13 cellular contexts compared by ENCODE assay signal in genomic region chr13:33644607-33645543, GRCh38.
DNase-seq lines count a peak whose midpoint lies in the region; ATAC-seq and TF ChIP-seq lines count a peak whose summit lies in the region.
"Had no signal": no experiment of that assay in that cellular context is flagged by ENCODE, and none has a peak within 500 bp of the region (broad histone marks: within the 10 kb centered on the region; RNA-seq: fewer than 3 reads in every experiment).

No MANE protein-coding gene starts in this region.

- 64% methylated on average over 6 of the region's 6 CpGs for WGBS in upper lobe of left lung, 2 donors

- ATAC-seq in activated T-helper 17 cell treated with anti-CD3 and anti-CD28 coated beads, Interleukin-2, amount 50 U/mL, for 72 hours (replicated peaks): peak; percentile 86
- ATAC-seq in upper lobe of left lung (ENCODE audit: low FRiP score in 2 of 2) (peak; percentile 19 to 60), GM21360 (IDR thresholded peaks at IDR 0.05; ENCODE audit: unreplicated experiment) (no peak), SK-N-SH treated with all-trans-retinoic acid at 6 μM for 48 hours (no peak)
- ATAC-seq: WTC11 had no signal

- no peaks in the 10 kb centered on the region for H3K27me3 Mint-ChIP-seq in MCF 10A (ENCODE audit: insufficient read depth, unreplicated experiment)
- no peaks in the 10 kb centered on the region for H3K27me3 Mint-ChIP-seq in activated T-helper 17 cell treated with anti-CD3 and anti-CD28 coated beads, Interleukin-2, amount 50 U/mL, for 72 hours
- H3K27me3 Mint-ChIP-seq: CD4-positive, alpha-beta memory T cell had no signal

- intact Hi-C loops in breast epithelium (cut with DNase I; ENCODE audit: low total_unique reads): no loop called here
- intact Hi-C loops in MCF 10A (cut with micrococcal nuclease): no loop called here

- TF ChIP-seq POLR2A in breast epithelium (IDR thresholded peaks at IDR 0.05): no peak
- TF ChIP-seq POLR2A in upper lobe of left lung (IDR thresholded peaks at IDR 0.05): no peak

- no peak for TF ChIP-seq CTCF in breast epithelium (IDR thresholded peaks at IDR 0.05)
- no peak for TF ChIP-seq CTCF in MCF 10A (IDR thresholded peaks at IDR 0.05; ENCODE audit: unreplicated experiment)
- TF ChIP-seq CTCF in upper lobe of left lung (IDR thresholded peaks at IDR 0.05): no peak

- H3K4me1 Mint-ChIP-seq in MCF 10A (ENCODE audit: insufficient read depth, unreplicated experiment): peaks cover 38% of the 10 kb centered on the region
- peaks cover 33% of the 10 kb centered on the region for H3K4me1 Mint-ChIP-seq in activated T-helper 17 cell treated with anti-CD3 and anti-CD28 coated beads, Interleukin-2, amount 50 U/mL, for 72 hours

- no peaks in the 10 kb centered on the region for H3K27me3 ChIP-seq in breast epithelium
- H3K27me3 ChIP-seq in upper lobe of left lung: no peaks in the 10 kb centered on the region

- no TSS peak for BruUV-seq in MCF 10A (replicated peaks; lab: Mats Ljungman, UMichigan)

- CTCF ChIA-PET in MCF 10A (lab: Yijun Ruan, JAX): interaction anchor here (1.8 kb wide), 1 partner anchor 79 kb away, joined by 6 read pairs; no protein-coding TSS in a partner anchor

- no peaks in the 10 kb centered on the region for H3K4me1 ChIP-seq in breast epithelium
- H3K4me1 ChIP-seq in upper lobe of left lung: peaks cover 0 to 27% (median 19%) of the 10 kb centered on the region in 4 donors

- H3K4me3 ChIP-seq in breast epithelium (no peak overlapping the region), upper lobe of left lung (no peak overlapping the region)

- TF ChIP-seq EP300 in upper lobe of left lung (IDR thresholded peaks at IDR 0.05): no peak

- DNase-seq in breast epithelium (ENCODE audit: low spot score in 2 of 2) (no peak), MCF 10A (ENCODE audit: unreplicated experiment) (no peak), left kidney (ENCODE audit: low read depth, low spot score) (peak; percentile 50), upper lobe of left lung (no peak)
- DNase-seq in activated effector memory CD4-positive, alpha-beta T cell treated with anti-CD3 and anti-CD28 coated beads, Interleukin-2, amount 50 U/mL, for 16 hours: no peak
- DNase-seq: CD4-positive, alpha-beta memory T cell; dermis blood vessel endothelial cell; NCI-H2029 treated with DMSO at 0.1 percent for 48 hours; stimulated activated CD4-positive, alpha-beta T cell treated with anti-CD3 and anti-CD28 coated beads, Interleukin-4, amount 100 ng/mL, for 1 hour had no signal

- peak overlapping the region; percentile 78 to 89 for H3K27ac ChIP-seq in breast epithelium
- peak overlapping the region in 3 of 4 donors; percentile 18 to 67 (median 55) for H3K27ac ChIP-seq in upper lobe of left lung

- H3K27ac Mint-ChIP-seq in MCF 10A (ENCODE audit: low read depth, unreplicated experiment): no peak overlapping the region
- H3K27ac Mint-ChIP-seq in activated T-helper 17 cell treated with anti-CD3 and anti-CD28 coated beads, Interleukin-2, amount 50 U/mL, for 72 hours: peak overlapping the region; percentile 87
- H3K27ac Mint-ChIP-seq: WTC11 had no signal

- H3K36me3 ChIP-seq in breast epithelium (no peaks in the 10 kb centered on the region), upper lobe of left lung (no peaks in the 10 kb centered on the region)

- no peaks in the 10 kb centered on the region for H3K36me3 Mint-ChIP-seq in MCF 10A (ENCODE audit: insufficient read depth, unreplicated experiment)
- no peaks in the 10 kb centered on the region for H3K36me3 Mint-ChIP-seq in activated T-helper 17 cell treated with anti-CD3 and anti-CD28 coated beads, Interleukin-2, amount 50 U/mL, for 72 hours (ENCODE audit: low read depth)
- H3K36me3 Mint-ChIP-seq: CD4-positive, alpha-beta memory T cell; WTC11 had no signal

- no peak overlapping the region for H3K4me3 Mint-ChIP-seq in MCF 10A (ENCODE audit: unreplicated experiment)
- peak overlapping the region; percentile 52 for H3K4me3 Mint-ChIP-seq in activated T-helper 17 cell treated with anti-CD3 and anti-CD28 coated beads, Interleukin-2, amount 50 U/mL, for 72 hours
- H3K4me3 Mint-ChIP-seq: CD4-positive, alpha-beta memory T cell; WTC11 had no signal

- no peaks in the 10 kb centered on the region for H3K9me3 ChIP-seq in breast epithelium
- no peaks in the 10 kb centered on the region for H3K9me3 ChIP-seq in upper lobe of left lung

- no peaks in the 10 kb centered on the region for H3K9me3 Mint-ChIP-seq in MCF 10A (ENCODE audit: unreplicated experiment)
- H3K9me3 Mint-ChIP-seq in activated T-helper 17 cell treated with anti-CD3 and anti-CD28 coated beads, Interleukin-2, amount 50 U/mL, for 72 hours: no peaks in the 10 kb centered on the region
- H3K9me3 Mint-ChIP-seq: CD4-positive, alpha-beta memory T cell; WTC11 had no signal

- POLR2A ChIA-PET in MCF 10A (lab: Yijun Ruan, JAX): interaction anchor here (0.6 to 0.7 kb wide), 2 partner anchors 1176 to 1382 kb away, joined by 3 read pairs; no protein-coding TSS in a partner anchor

TF ChIP-seq in SK-N-SH treated with all-trans-retinoic acid at 6 μM for 48 hours, 23 proteins besides CTCF, POLR2A, EP300 and RAD21:
- TF ChIP-seq PATZ1 (CRISPR knock-in tag; IDR thresholded peaks at IDR 0.05; ENCODE audit: borderline replicate concordance) (no peak), CREB5 (CRISPR knock-in tag; IDR thresholded peaks at IDR 0.05; ENCODE audit: low read depth) (no peak), ARNTL (CRISPR knock-in tag; IDR thresholded peaks at IDR 0.05; ENCODE audit: borderline replicate concordance, low read depth) (no peak), TSHZ2 (CRISPR knock-in tag; IDR thresholded peaks at IDR 0.05) (no peak)

Comparison
In these comparisons a context has a peak if more than half of its experiments do, and no peak if none do; other contexts are left out.
1. ATAC-seq: peak in activated T-helper 17 cell treated with anti-CD3 and anti-CD28 coated beads, Interleukin-2, amount 50 U/mL, for 72 hours (single experiment) and upper lobe of left lung (2 of 2); none in GM21360 (single experiment) and SK-N-SH treated with all-trans-retinoic acid at 6 μM for 48 hours (single experiment).